ENCODE assay signal across 11 cellular contexts in genomic region chr22:32622762-32623147, GRCh38.
DNase-seq lines count a peak whose midpoint lies in the region; ATAC-seq and TF ChIP-seq lines count a peak whose summit lies in the region.
"Had no signal": no experiment of that assay in that cellular context is flagged by ENCODE, and none has a peak within 500 bp of the region (broad histone marks: within the 10 kb centered on the region; RNA-seq: fewer than 3 reads in every experiment).

No MANE protein-coding gene starts in this region.

- ATAC-seq in left cardiac atrium (no peak), left lung (no peak), HG03095 (IDR thresholded peaks at IDR 0.05; ENCODE audit: unreplicated experiment) (no peak), GM18511 (IDR thresholded peaks at IDR 0.05; ENCODE audit: unreplicated experiment) (no peak)

- H3K4me3 ChIP-seq in right atrium auricular region (no peak overlapping the region), left lung (no peak overlapping the region), prostate gland (no peak overlapping the region)

- DNase-seq in right atrium auricular region (ENCODE audit: low spot score) (no peak), left cardiac atrium (no peak), left lung (no peak), prostate gland (ENCODE audit: low spot score) (no peak), GDM1 (lab: John Stamatoyannopoulos, UW) (no peak)
- no peak for DNase-seq in activated T-cell treated with anti-CD3 and anti-CD28 coated beads, Interleukin-2, amount 50 U/mL, for 48 hours
- DNase-seq: activated CD4-positive, alpha-beta T cell treated with anti-CD3 and anti-CD28 coated beads, Interleukin-2, amount 10 ng/mL, durations not matched to agents 7 days and 5 days; hypothalamus; NCI-H2081 had no signal

- H3K4me1 ChIP-seq in right atrium auricular region (peaks cover 0 to 74% of the 10 kb centered on the region in 2 donors), left lung (peaks cover 22 to 32% of the 10 kb centered on the region in 2 donors), prostate gland (replicated peaks) (no peaks in the 10 kb centered on the region)

- 52% methylated on average over 3 of the region's 3 CpGs for WGBS in prostate gland

- peaks cover 0 to 15% of the 10 kb centered on the region in 2 donors for H3K9me3 ChIP-seq in right atrium auricular region
- peaks cover 0 to 6% of the 10 kb centered on the region in 2 donors for H3K9me3 ChIP-seq in left lung
- no peaks in the 10 kb centered on the region for H3K9me3 ChIP-seq in prostate gland

- TF ChIP-seq CTCF in right atrium auricular region (IDR thresholded peaks at IDR 0.05) (no peak), left lung (IDR thresholded peaks at IDR 0.05) (no peak), prostate gland (IDR thresholded peaks at IDR 0.05) (no peak)

- H3K27me3 ChIP-seq in right atrium auricular region: no peaks in the 10 kb centered on the region
- peaks cover 0 to 6% of the 10 kb centered on the region in 2 donors for H3K27me3 ChIP-seq in left lung
- no peaks in the 10 kb centered on the region for H3K27me3 ChIP-seq in prostate gland (replicated peaks; ENCODE audit: insufficient read depth)

- H3K27ac ChIP-seq in right atrium auricular region: peak overlapping the region; percentile 85 to 87
- peak overlapping the region; percentile 75 to 80 for H3K27ac ChIP-seq in left lung
- peak overlapping the region; percentile 49 to 73 for H3K27ac ChIP-seq in prostate gland

- intact Hi-C loops in left cardiac atrium (cut with DNase I) (loop anchor here (5.0 kb wide), 1 partner anchor 90 kb away; no protein-coding TSS in a partner anchor), left lung (cut with DNase I) (loop anchor here in 1 of 2 donors (10.0 kb wide), 1 partner anchor 88 kb away; no protein-coding TSS in a partner anchor), prostate gland (cut with DNase I) (loop anchor here (5.0 kb wide), 3 partner anchors 50 to 230 kb away; partner anchors contain the start of gene TIMP3)

- TF ChIP-seq POLR2A in prostate gland (IDR thresholded peaks at IDR 0.05): no peak

- H3K36me3 ChIP-seq in right atrium auricular region (no peaks in the 10 kb centered on the region), left lung (no peaks in the 10 kb centered on the region), prostate gland (no peaks in the 10 kb centered on the region)
